ENCODE assay signal across 11 cellular contexts in genomic region chr12:96257550-96258392, GRCh38.
DNase-seq lines count a peak whose midpoint lies in the region; ATAC-seq, FAIRE-seq and TF ChIP-seq lines count a peak whose summit lies in the region.
"Had no signal": no experiment of that assay in that cellular context is flagged by ENCODE, and none has a peak within 500 bp of the region (broad histone marks: within the 10 kb centered on the region; RNA-seq: fewer than 3 reads in every experiment).

No MANE protein-coding gene starts in this region.

- 56 to 57% methylated on average over 4 of the region's 4 CpGs for WGBS in heart right ventricle, 2 donors
- 50% methylated on average over 4 of the region's 4 CpGs for WGBS in K562 (ENCODE audit: insufficient coverage, low coverage, missing lambda C conversion rate)
- WGBS in HepG2 (ENCODE audit: low lambda C conversion rate), result 61% methylated on average over 4 of the region's 4 CpGs

- TF ChIP-seq EP300 in K562 (IDR thresholded peaks at IDR 0.05; ENCODE audit: low read length), result no peak
- TF ChIP-seq EP300 in HepG2 (IDR thresholded peaks at IDR 0.05; ENCODE audit: low read depth in 2 of 2, low read length in 2 of 2), result 0 out of 4 replicates have a peak, but pooled peaks of 1 of the 2 experiments have one; percentile 21
- TF ChIP-seq EP300 in HepG2 (CRISPR knock-in tag; IDR thresholded peaks at IDR 0.05; ENCODE audit: borderline replicate concordance), result no peak

- ATAC-seq in heart right ventricle, result no peak
- no peak for ATAC-seq in Right ventricle myocardium inferior
- ATAC-seq in K562, result no peak
- ATAC-seq in HepG2, result peak; percentile 68
- no peak for ATAC-seq in GM19463 (IDR thresholded peaks at IDR 0.05; ENCODE audit: unreplicated experiment)

- H3K27ac ChIP-seq in heart right ventricle (peak overlapping the region in 9 of 10 donors; percentile 15 to 82 (median 61)), K562 (ENCODE audit: extremely low read depth, low read depth, low read length) (no peak overlapping the region), HepG2 (ENCODE audit: extremely low read length, insufficient read depth, low read length) (peak overlapping the region; percentile 32), uterus (peak overlapping the region; percentile 42 to 80)

- CTCF ChIA-PET in K562 (lab: Yijun Ruan, JAX; ENCODE audit: low intra/inter-chr PET ratio) (no interaction called here), HepG2 (lab: Yijun Ruan, JAX; ENCODE audit: low intra/inter-chr PET ratio, low total read pairs) (no interaction called here)

- H3K4me2 ChIP-seq in K562 (ENCODE audit: insufficient read depth, low read length) (no peak overlapping the region), HepG2 (ENCODE audit: low read depth, low read length) (peak overlapping the region; percentile 6; the same call in 1 of the 2 replicates)

- TF ChIP-seq RAD21 in K562 (CRISPR knock-in tag; conservative IDR thresholded peaks at IDR 0.05 in 1 of 2, IDR thresholded peaks at IDR 0.05 in 1 of 2) (no peak), HepG2 (CRISPR knock-in tag; IDR thresholded peaks at IDR 0.05) (no peak)

- POLR2A ChIA-PET in K562 (lab: Yijun Ruan, JAX) (interaction anchor here (0.6 to 1.8 kb wide), 4 partner anchors 10 to 222 kb away, joined by 3 to 6 read pairs (median 3); partner anchors contain the start of gene LTA4H), HepG2 (lab: Yijun Ruan, JAX) (interaction anchor here (1.3 kb wide), 1 partner anchor 10 kb away, joined by 3 read pairs; no protein-coding TSS in a partner anchor)

- H3K9me1 ChIP-seq in K562 (ENCODE audit: control insufficient read depth, insufficient read depth, low read length), result no peaks in the 10 kb centered on the region

- in situ Hi-C loops in K562 (cut with MboI) (no loop called here), HepG2 (cut with HindIII; ENCODE audit: extremely low pct_ligation_motif_present, low pct_unique_long_range_greater_than_20kb) (no loop called here)

- intact Hi-C loops in heart right ventricle (cut with DNase I), result loop anchor here in 1 of 10 donors (5.0 kb wide), 1 partner anchor 145 kb away; the partner anchor contains the start of gene CDK17
- intact Hi-C loops in Right ventricle myocardium inferior (cut with DNase I), result no loop called here
- intact Hi-C loops in K562 (cut with micrococcal nuclease), result no loop called here
- intact Hi-C loops in HepG2 (cut with micrococcal nuclease; ENCODE audit: unreplicated experiment), result no loop called here
- intact Hi-C loops in uterus (cut with DNase I; ENCODE audit: low total_unique reads), result no loop called here
- intact Hi-C loops in head of caudate nucleus (cut with DNase I), result no loop called here

- peak; percentile 46 for FAIRE-seq in K562 (lab: Jason Lieb, UNC)
- FAIRE-seq in HepG2 (lab: Jason Lieb, UNC), result peak; percentile 63
- FAIRE-seq: H54 had no signal

- no peaks in the 10 kb centered on the region for H3K27me3 ChIP-seq in heart right ventricle
- H3K27me3 ChIP-seq in K562 (ENCODE audit: control insufficient read depth in 2 of 2, insufficient read depth in 2 of 2, low read length in 2 of 2), result no peaks in the 10 kb centered on the region
- no peaks in the 10 kb centered on the region for H3K27me3 ChIP-seq in HepG2 (ENCODE audit: control insufficient read depth in 1 of 2, insufficient read depth in 2 of 2, low read length in 2 of 2)
- no peaks in the 10 kb centered on the region for H3K27me3 ChIP-seq in uterus

- H3K4me3 ChIP-seq in heart right ventricle (no peak overlapping the region), K562 (no peak overlapping the region), HepG2 (replicated peaks in 1 of 3; ENCODE audit: insufficient read depth in 1 of 3, low read depth in 2 of 3, low read length in 3 of 3) (no peak overlapping the region), uterus (no peak overlapping the region)

- H3K36me3 ChIP-seq in heart right ventricle (peaks cover 0 to 62% (median 7%) of the 10 kb centered on the region in 9 donors), K562 (ENCODE audit: control insufficient read depth, insufficient read depth, low read length) (peaks cover 17% of the 10 kb centered on the region; the same call in 1 of the 3 replicates), HepG2 (replicated peaks in 1 of 2; ENCODE audit: control insufficient read depth in 1 of 2, insufficient read depth in 2 of 2, low read length in 2 of 2) (0 out of 5 replicates have a peak, but pooled peaks cover 0 to 2% of the 10 kb centered on the region in 2 experiments), uterus (no peaks in the 10 kb centered on the region)

- H3K9me3 ChIP-seq in heart right ventricle (no peaks in the 10 kb centered on the region), K562 (replicated peaks; ENCODE audit: control insufficient read depth, insufficient read depth, low read depth, low read length) (no peaks in the 10 kb centered on the region), HepG2 (ENCODE audit: low read length) (no peaks in the 10 kb centered on the region), uterus (no peaks in the 10 kb centered on the region)

- TF ChIP-seq CTCF in heart right ventricle (IDR thresholded peaks at IDR 0.05), result no peak
- TF ChIP-seq CTCF in K562 (IDR thresholded peaks at IDR 0.05 in 2 of 3, conservative IDR thresholded peaks at IDR 0.05 in 1 of 3; ENCODE audit: insufficient read depth in 2 of 3, low read depth in 1 of 3, low read length in 3 of 3), result no peak
- no peak for TF ChIP-seq CTCF in HepG2 (CRISPR knock-in tag; IDR thresholded peaks at IDR 0.05)
- TF ChIP-seq CTCF in uterus (IDR thresholded peaks at IDR 0.05), result no peak

- BruUV-seq in K562 (replicated peaks; lab: Mats Ljungman, UMichigan) (no TSS peak), HepG2 (replicated peaks; lab: Mats Ljungman, UMichigan) (no TSS peak)

- H4K20me1 ChIP-seq in K562 (replicated peaks; ENCODE audit: control insufficient read depth, insufficient read depth, low read length) (no peaks in the 10 kb centered on the region), HepG2 (ENCODE audit: insufficient read depth, low read length) (no peaks in the 10 kb centered on the region)

- H2AFZ ChIP-seq in K562 (ENCODE audit: low read depth, low read length), result no peak overlapping the region
- no peak overlapping the region for H2AFZ ChIP-seq in HepG2 (ENCODE audit: low read length)

- H3K9ac ChIP-seq in K562 (ENCODE audit: insufficient read depth in 1 of 2, low read depth in 2 of 2, low read length in 2 of 2) (no peak overlapping the region), HepG2 (ENCODE audit: insufficient read depth, low read depth, low read length) (no peak overlapping the region)

- TF ChIP-seq POLR2A in K562 (conservative IDR thresholded peaks at IDR 0.05) (no peak), HepG2 (IDR thresholded peaks at IDR 0.05; ENCODE audit: insufficient read depth in 1 of 2, low read depth in 2 of 2, low read length in 2 of 2) (no peak), uterus (IDR thresholded peaks at IDR 0.05) (no peak)

- peaks cover 7 to 91% (median 66%) of the 10 kb centered on the region in 9 donors for H3K4me1 ChIP-seq in heart right ventricle
- H3K4me1 ChIP-seq in K562 (replicated peaks in 1 of 2; ENCODE audit: control insufficient read depth in 2 of 2, insufficient read depth in 2 of 2, low read length in 2 of 2), result no peaks in the 10 kb centered on the region
- peaks cover 63% of the 10 kb centered on the region for H3K4me1 ChIP-seq in HepG2 (ENCODE audit: insufficient read depth, low read length)
- H3K4me1 ChIP-seq in uterus, result no peaks in the 10 kb centered on the region

- no peaks in the 10 kb centered on the region for H3K79me2 ChIP-seq in K562 (ENCODE audit: control insufficient read depth, insufficient read depth, low read length)
- H3K79me2 ChIP-seq in HepG2 (ENCODE audit: insufficient read depth, low read length), result no peaks in the 10 kb centered on the region

- DNase-seq in heart right ventricle, result no peak
- DNase-seq in Right ventricle myocardium inferior (ENCODE audit: missing footprints), result no peak
- DNase-seq in K562 (ENCODE audit: extremely low read depth in 1 of 4, low spot score in 3 of 4), result no peak
- DNase-seq in HepG2 (ENCODE audit: low spot score), result peak; percentile 67
- DNase-seq in uterus, result no peak
- no peak for DNase-seq in head of caudate nucleus
- DNase-seq in NCI-H1105 treated with DMSO at 0.1 percent for 48 hours (lab: John Stamatoyannopoulos, UW), result no peak
- DNase-seq: effector CD8-positive, alpha-beta T cell; stimulated activated naive CD4-positive, alpha-beta T cell treated with Interleukin-2 at 50 U/mL for 16 hours had no signal

TF ChIP-seq in K562, 482 proteins besides CTCF, POLR2A, EP300 and RAD21:
- TF ChIP-seq RBM25 (IDR thresholded peaks at IDR 0.05; ENCODE audit: low read depth, low read length, severe bottlenecking), result peak; percentile 71
- no peak for TF ChIP-seq HDGF (IDR thresholded peaks at IDR 0.05)

TF ChIP-seq in HepG2, 621 proteins besides CTCF, POLR2A, EP300 and RAD21 (continues in another document):
- TF ChIP-seq, protein P1, sequence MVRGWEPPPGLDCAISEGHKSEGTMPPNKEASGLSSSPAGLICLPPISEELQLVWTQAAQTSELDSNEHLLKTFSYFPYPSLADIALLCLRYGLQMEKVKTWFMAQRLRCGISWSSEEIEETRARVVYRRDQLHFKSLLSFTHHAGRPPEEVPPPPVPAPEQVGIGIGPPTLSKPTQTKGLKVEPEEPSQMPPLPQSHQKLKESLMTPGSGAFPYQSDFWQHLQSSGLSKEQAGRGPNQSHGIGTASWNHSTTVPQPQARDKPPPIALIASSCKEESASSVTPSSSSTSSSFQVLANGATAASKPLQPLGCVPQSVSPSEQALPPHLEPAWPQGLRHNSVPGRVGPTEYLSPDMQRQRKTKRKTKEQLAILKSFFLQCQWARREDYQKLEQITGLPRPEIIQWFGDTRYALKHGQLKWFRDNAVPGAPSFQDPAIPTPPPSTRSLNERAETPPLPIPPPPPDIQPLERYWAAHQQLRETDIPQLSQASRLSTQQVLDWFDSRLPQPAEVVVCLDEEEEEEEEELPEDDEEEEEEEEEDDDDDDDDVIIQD (CRISPR knock-in tag; IDR thresholded peaks at IDR 0.05; ENCODE audit: low read depth), result peak; percentile 20; the same call in 1 of the 2 replicates
- TF ChIP-seq RXRB (CRISPR knock-in tag; IDR thresholded peaks at IDR 0.05; ENCODE audit: borderline replicate concordance) (peak; percentile 18; the same call in 1 of the 2 replicates), ZSCAN31 (CRISPR knock-in tag; IDR thresholded peaks at IDR 0.05; ENCODE audit: low read depth) (0 out of 2 replicates have a peak, but pooled peaks have one; percentile 25), FOXA1 (IDR thresholded peaks at IDR 0.05) (no peak), FOXA1 (CRISPR knock-in tag; IDR thresholded peaks at IDR 0.05) (peak; percentile 19; the same call in 1 of the 2 replicates), ZNF326 (CRISPR knock-in tag; IDR thresholded peaks at IDR 0.05; ENCODE audit: borderline replicate concordance) (no peak)
- TF ChIP-seq, protein P2, sequence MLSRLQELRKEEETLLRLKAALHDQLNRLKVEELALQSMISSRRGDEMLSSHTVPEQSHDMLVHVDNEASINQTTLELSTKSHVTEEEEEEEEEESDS (CRISPR knock-in tag; IDR thresholded peaks at IDR 0.05; ENCODE audit: borderline replicate concordance), result no peak
